ENCODE assay signal across 16 cellular contexts in the genomic region with DNA sequence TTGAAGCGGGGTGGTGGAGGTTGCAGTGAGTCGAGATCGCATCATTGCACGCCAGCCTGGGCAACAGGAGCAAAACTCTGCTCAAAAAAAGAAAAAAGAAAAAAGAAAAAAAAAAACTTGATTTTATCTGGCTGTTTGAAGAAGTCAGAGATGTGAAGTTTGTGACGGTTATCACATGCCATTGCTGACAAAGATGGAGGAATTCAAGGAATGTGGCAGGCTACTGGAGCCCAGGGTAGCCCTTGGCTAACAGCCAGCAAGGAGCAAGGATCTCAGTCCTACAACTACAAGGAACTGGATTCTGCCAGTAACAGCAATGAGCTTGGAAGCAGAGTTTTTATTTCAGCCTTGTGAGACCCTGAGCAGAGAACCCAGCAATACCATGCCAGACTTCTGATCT. TPM values are rescaled to one million over a fixed set of nuclear protein-coding genes. Genes with fewer than 3 reads are reported as not detected.
DNase-seq lines count a peak whose midpoint lies in the region; ATAC-seq and FAIRE-seq lines count a peak whose summit lies in the region.
"Had no signal": no experiment of that assay in that cellular context is flagged by ENCODE, and none has a peak within 500 bp of the region (broad histone marks: within the 10 kb centered on the region; RNA-seq: fewer than 3 reads in every experiment).

No MANE protein-coding gene starts in this region.

- H3K4me1 ChIP-seq in neuronal stem cell (ENCODE audit: control insufficient read depth in 2 of 2, insufficient read depth in 1 of 2, low read depth in 1 of 2, low read length in 2 of 2) = peaks cover 0 to 2% of the 10 kb centered on the region in 2 donors
- H3K4me1 ChIP-seq: testis had no signal

- no peak overlapping the region for H3K18ac ChIP-seq in neuronal stem cell (ENCODE audit: low read length)

- H2BK12ac ChIP-seq in neuronal stem cell (ENCODE audit: low read length) = no peak overlapping the region

- no peak for ATAC-seq in HG02763 (IDR thresholded peaks at IDR 0.05; ENCODE audit: unreplicated experiment)

- H2BK15ac ChIP-seq in neuronal stem cell (ENCODE audit: low read length) = no peak overlapping the region

- no peak overlapping the region for H2AK5ac ChIP-seq in neuronal stem cell (ENCODE audit: low read depth, low read length)

- DNase-seq in H7 = peak; percentile 24
- DNase-seq in RCC 7860 (ENCODE audit: low spot score) = peak; percentile 82
- DNase-seq in epithelial cell of prostate (ENCODE audit: low read depth, low spot score) = no peak
- DNase-seq in neuronal stem cell (ENCODE audit: low spot score) = peak; percentile 17
- no peak for DNase-seq in NK-92 (lab: John Stamatoyannopoulos, UW; ENCODE audit: unreplicated experiment)
- no peak for DNase-seq in NCI-H1417 (lab: John Stamatoyannopoulos, UW)
- DNase-seq in hypothalamus (lab: John Stamatoyannopoulos, UW) = no peak
- DNase-seq: activated CD4-positive, alpha-beta T cell treated with anti-CD3 and anti-CD28 coated beads, Interleukin-2, amount 50 U/mL, for 4 hours; CD4-positive, alpha-beta T cell; Karpas-422; midbrain; NCI-H2081; T-helper 2 cell; testis had no signal

- H3K36me3 ChIP-seq in H7 (replicated peaks; ENCODE audit: control insufficient read depth, insufficient read depth, low read length) (no peaks in the 10 kb centered on the region), neuronal stem cell (replicated peaks in 1 of 2; ENCODE audit: control insufficient read depth in 2 of 2, insufficient read depth in 2 of 2, low read length in 2 of 2) (no peaks in the 10 kb centered on the region)

- no peak overlapping the region for H3K4ac ChIP-seq in neuronal stem cell (ENCODE audit: low read length)

- H4K91ac ChIP-seq in neuronal stem cell (ENCODE audit: low read depth, low read length, poor library complexity) = no peak overlapping the region

- H2BK5ac ChIP-seq in neuronal stem cell (ENCODE audit: low read length) = no peak overlapping the region

- no peak overlapping the region for H3K9ac ChIP-seq in neuronal stem cell (ENCODE audit: low read depth, low read length, poor library complexity)

- peak overlapping the region; percentile 17 for H3K27ac ChIP-seq in epithelial cell of prostate
- no peak overlapping the region for H3K27ac ChIP-seq in neuronal stem cell (replicated peaks; ENCODE audit: low read length)
- H3K27ac ChIP-seq: testis had no signal

- no peak overlapping the region for H3K23ac ChIP-seq in neuronal stem cell (ENCODE audit: low read depth, low read length, poor library complexity)

- no peaks in the 10 kb centered on the region for H3K27me3 ChIP-seq in H7 (ENCODE audit: control insufficient read depth, insufficient read depth, low read length)
- H3K27me3 ChIP-seq in neuronal stem cell (ENCODE audit: control insufficient read depth in 3 of 3, insufficient read depth in 3 of 3, low read depth in 1 of 3, low read length in 3 of 3) = no peaks in the 10 kb centered on the region
- H3K27me3 ChIP-seq: testis had no signal

- no peak overlapping the region for H2BK120ac ChIP-seq in neuronal stem cell (ENCODE audit: low read depth, low read length)

- no peak overlapping the region for H3K14ac ChIP-seq in neuronal stem cell (ENCODE audit: low read length)

- peaks cover 0 to 2% of the 10 kb centered on the region in 2 donors for H3K9me3 ChIP-seq in neuronal stem cell (replicated peaks in 1 of 2; ENCODE audit: control insufficient read depth in 2 of 2, insufficient read depth in 1 of 2, low read depth in 1 of 2, low read length in 2 of 2)
- H3K9me3 ChIP-seq: testis had no signal

- no peak overlapping the region for H3K4me2 ChIP-seq in neuronal stem cell (ENCODE audit: insufficient read depth, low read length, poor library complexity, severe bottlenecking)

- H3K4me3 ChIP-seq in H7 (ENCODE audit: insufficient read depth, low read depth, low read length) = no peak overlapping the region
- H3K4me3 ChIP-seq in neuronal stem cell (ENCODE audit: low read length in 2 of 2) = no peak overlapping the region
- H3K4me3 ChIP-seq: testis had no signal

- no CpG with 5 or more reads among the region's 5 CpGs for WGBS in neuronal stem cell (ENCODE audit: extremely low coverage in 2 of 2, insufficient read length in 2 of 2, insufficient replicate concordance in 1 of 2), 2 donors

- no peak overlapping the region for H2AFZ ChIP-seq in neuronal stem cell (ENCODE audit: low read length)

- FAIRE-seq in RCC 7860 (lab: Jason Lieb, UNC) = peak; percentile 40
- FAIRE-seq: endometrium had no signal

- no peaks in the 10 kb centered on the region for H3K79me1 ChIP-seq in neuronal stem cell (ENCODE audit: low read depth, low read length)

- H4K8ac ChIP-seq in neuronal stem cell (ENCODE audit: low read depth, low read length) = no peak overlapping the region

RNA-seq across cellular contexts. Expression of gene TET2, which starts 24.3 kb away (rescaled TPM):
- total RNA-seq in H7 (2014; rRNA removed; shearing (Covaris generic)) = 0.59 and 0.74 TPM in 2 replicates
- polyA plus RNA-seq in neuronal stem cell (2013, experiment 1 of 2) = 4.1 TPM
- polyA plus RNA-seq in neuronal stem cell (2013, experiment 2 of 2) = 4.3 TPM

Comparison
In these comparisons a context has a peak if more than half of its experiments do, and no peak if none do; other contexts are left out.
1. DNase-seq: peak in H7 (single experiment), RCC 7860 (single experiment) and neuronal stem cell (single experiment); none in epithelial cell of prostate (single experiment), NK-92 (single experiment), NCI-H1417 (0 of 3) and hypothalamus (0 of 51).